Comparison of ENCODE assay signal across 9 cellular contexts in genomic region chr11:6604081-6604626, GRCh38. TPM values are rescaled to one million over a fixed set of nuclear protein-coding genes. Genes with fewer than 3 reads are reported as not detected.
DNase-seq lines count a peak whose midpoint lies in the region; ATAC-seq and TF ChIP-seq lines count a peak whose summit lies in the region.
"Had no signal": no experiment of that assay in that cellular context is flagged by ENCODE, and none has a peak within 500 bp of the region (broad histone marks: within the 10 kb centered on the region; RNA-seq: fewer than 3 reads in every experiment).

No MANE protein-coding gene starts in this region.

- H3K9me3 ChIP-seq in SJSA1 (replicated peaks) (no peaks in the 10 kb centered on the region), ovary (no peaks in the 10 kb centered on the region)

- POLR2A ChIA-PET in activated naive CD8-positive, alpha-beta T cell treated with anti-CD3 and anti-CD28 coated beads, Interleukin-2, amount 10 ng/mL, durations not matched to agents 7 days and 5 days (lab: Charles Lee), result interaction anchor here (0.8 to 9.4 kb wide), 12 partner anchors 16 to 214 kb away, joined by 3 to 95 read pairs (median 4); partner anchors contain the start of genes ARFIP2, MRPL17, SMPD1 and TIMM10B

- H3K36me3 Mint-ChIP-seq in activated naive CD8-positive, alpha-beta T cell treated with anti-CD3 and anti-CD28 coated beads, Interleukin-2, amount 10 ng/mL, durations not matched to agents 7 days and 5 days, result peaks cover 20% of the 10 kb centered on the region

- ATAC-seq in GM19395 (IDR thresholded peaks at IDR 0.05; ENCODE audit: unreplicated experiment), result peak; percentile 47
- ATAC-seq in HG03460 (IDR thresholded peaks at IDR 0.05; ENCODE audit: unreplicated experiment), result peak; percentile 44
- peak; percentile 59 for ATAC-seq in activated naive CD8-positive, alpha-beta T cell treated with anti-CD3 and anti-CD28 coated beads, Interleukin-2, amount 10 ng/mL, durations not matched to agents 7 days and 5 days (ENCODE audit: low read depth)

- WGBS in ovary, 3 donors, result 1% methylated on average over 20 of the region's 20 CpGs

- H3K4me3 Mint-ChIP-seq in activated naive CD8-positive, alpha-beta T cell treated with anti-CD3 and anti-CD28 coated beads, Interleukin-2, amount 10 ng/mL, durations not matched to agents 7 days and 5 days, result no peak overlapping the region
- H3K4me3 Mint-ChIP-seq: dendritic cell treated with granulocyte-macrophage colony-stimulating factor and Interleukin-4, amounts not matched to agents 40 ng/mL and 50 ng/mL, for 4 days had no signal

- no peak for TF ChIP-seq POLR2A in ovary (IDR thresholded peaks at IDR 0.05)

- H3K27ac Mint-ChIP-seq in activated naive CD8-positive, alpha-beta T cell treated with anti-CD3 and anti-CD28 coated beads, Interleukin-2, amount 10 ng/mL, durations not matched to agents 7 days and 5 days, result no peak overlapping the region
- H3K27ac Mint-ChIP-seq: dendritic cell treated with granulocyte-macrophage colony-stimulating factor and Interleukin-4, amounts not matched to agents 40 ng/mL and 50 ng/mL, for 4 days had no signal

- in situ Hi-C loops in Caki2 (cut with HindIII; ENCODE audit: low pct_unique_long_range_greater_than_20kb, low sequenced_read_pairs), result no loop called here

- H3K4me1 ChIP-seq in SJSA1 (replicated peaks) (peaks cover 35% of the 10 kb centered on the region), ovary (ENCODE audit: insufficient read depth) (peaks cover 19% of the 10 kb centered on the region)

- TF ChIP-seq CTCF in ovary (IDR thresholded peaks at IDR 0.05), result no peak

- DNase-seq in Caki2 (ENCODE audit: low read depth), result peak; percentile 49
- peak in 1 of 2 experiments; percentile 34 for DNase-seq in SJSA1 (ENCODE audit: low read depth in 1 of 2, low spot score in 2 of 2)
- DNase-seq in activated naive CD8-positive, alpha-beta T cell treated with anti-CD3 and anti-CD28 coated beads, Interleukin-2, amount 10 ng/mL, durations not matched to agents 7 days and 5 days, result peak; percentile 63
- DNase-seq in head of caudate nucleus, result peak in 41 of 42 donors; percentile 34 to 86 (median 69)
- peak; percentile 34 to 61 (median 54) for DNase-seq in ovary
- DNase-seq in cerebellar nuclear complex (lab: John Stamatoyannopoulos, UW), result no peak

- 0 out of 2 replicates have a peak overlapping the region, but pooled peaks have one; percentile 31 for H3K27ac ChIP-seq in SJSA1
- peak overlapping the region; percentile 82 to 83 for H3K27ac ChIP-seq in ovary

- H3K4me1 Mint-ChIP-seq in activated naive CD8-positive, alpha-beta T cell treated with anti-CD3 and anti-CD28 coated beads, Interleukin-2, amount 10 ng/mL, durations not matched to agents 7 days and 5 days, result peaks cover 38% of the 10 kb centered on the region

- no peak for TF ChIP-seq EP300 in ovary (IDR thresholded peaks at IDR 0.05)

- H3K9me3 Mint-ChIP-seq in activated naive CD8-positive, alpha-beta T cell treated with anti-CD3 and anti-CD28 coated beads, Interleukin-2, amount 10 ng/mL, durations not matched to agents 7 days and 5 days, result no peaks in the 10 kb centered on the region
- H3K9me3 Mint-ChIP-seq: dendritic cell treated with granulocyte-macrophage colony-stimulating factor and Interleukin-4, amounts not matched to agents 40 ng/mL and 50 ng/mL, for 4 days had no signal

- H3K36me3 ChIP-seq in SJSA1 (peaks cover 53% of the 10 kb centered on the region), ovary (no peaks in the 10 kb centered on the region)

- H3K27me3 ChIP-seq in SJSA1 (replicated peaks) (no peaks in the 10 kb centered on the region), ovary (no peaks in the 10 kb centered on the region)

- intact Hi-C loops in head of caudate nucleus (cut with DNase I), result no loop called here
- intact Hi-C loops in ovary (cut with DNase I), result loop anchor here (5.0 to 10.0 kb wide), 3 partner anchors 78 to 129 kb away; partner anchors contain the start of genes MRPL17 (in 4 of the 4) and TRIM3 (in 1 of the 4)

- H3K4me3 ChIP-seq in SJSA1 (peak overlapping the region; percentile 66), ovary (peak overlapping the region; percentile 96)

- no peaks in the 10 kb centered on the region for H3K27me3 Mint-ChIP-seq in activated naive CD8-positive, alpha-beta T cell treated with anti-CD3 and anti-CD28 coated beads, Interleukin-2, amount 10 ng/mL, durations not matched to agents 7 days and 5 days
- H3K27me3 Mint-ChIP-seq: dendritic cell treated with granulocyte-macrophage colony-stimulating factor and Interleukin-4, amounts not matched to agents 40 ng/mL and 50 ng/mL, for 4 days had no signal

RNA-seq across cellular contexts. Expression of gene ILK, which starts 0.6 kb away (rescaled TPM):
- 134 and 153 TPM in 2 replicates for total RNA-seq in Caki2 (2014; rRNA removed; shearing (Covaris generic); ENCODE audit: low replicate concordance)
- 160 and 180 TPM in 2 replicates for total RNA-seq in SJSA1 (2014; rRNA removed; shearing (Covaris generic))
- total RNA-seq in activated naive CD8-positive, alpha-beta T cell treated with anti-CD3 and anti-CD28 coated beads, Interleukin-2, amount 10 ng/mL, durations not matched to agents 7 days and 5 days, result 100 to 1,000 TPM; 195 to 207 TPM
- total RNA-seq in ovary, result 100 to 1,000 TPM in 5 of 7 donors, 10 to 100 TPM in 2; 79.8 to 222 (median 140) TPM
- 100 to 1,000 TPM; 126 to 337 TPM for polyA plus RNA-seq in ovary

RNA-seq across cellular contexts. Expression of gene RRP8, which starts 0.7 kb away (rescaled TPM):
- total RNA-seq in Caki2 (2014; rRNA removed; shearing (Covaris generic); ENCODE audit: low replicate concordance), result 17.5 and 31.2 TPM in 2 replicates
- total RNA-seq in SJSA1 (2014; rRNA removed; shearing (Covaris generic)), result 10.2 and 12.0 TPM in 2 replicates
- total RNA-seq in activated naive CD8-positive, alpha-beta T cell treated with anti-CD3 and anti-CD28 coated beads, Interleukin-2, amount 10 ng/mL, durations not matched to agents 7 days and 5 days, result 10 to 100 TPM; 31.7 to 34.4 TPM
- 10 to 100 TPM in 5 of 7 donors, 1 to 10 TPM in 2; 8.2 to 25.5 (median 17.1) TPM for total RNA-seq in ovary
- 10 to 100 TPM; 13.4 to 32.7 TPM for polyA plus RNA-seq in ovary

RNA-seq across cellular contexts. Expression of gene TAF10, which starts 7.9 kb away (rescaled TPM):
- 35.0 and 69.0 TPM in 2 replicates for total RNA-seq in Caki2 (2014; rRNA removed; shearing (Covaris generic); ENCODE audit: low replicate concordance)
- 25.2 and 35.2 TPM in 2 replicates for total RNA-seq in SJSA1 (2014; rRNA removed; shearing (Covaris generic))
- 100 to 1,000 TPM; 154 to 156 TPM for total RNA-seq in activated naive CD8-positive, alpha-beta T cell treated with anti-CD3 and anti-CD28 coated beads, Interleukin-2, amount 10 ng/mL, durations not matched to agents 7 days and 5 days
- 100 to 1,000 TPM in 2 of 7 donors, 10 to 100 TPM in 5; 45.1 to 109 (median 76.8) TPM for total RNA-seq in ovary
- 100 to 1,000 TPM in 1 of 2 donors, 10 to 100 TPM in 1; 40.0 to 183 TPM for polyA plus RNA-seq in ovary

RNA-seq across cellular contexts. Expression of gene TPP1, which starts 15.1 kb away (rescaled TPM):
- total RNA-seq in Caki2 (2014; rRNA removed; shearing (Covaris generic); ENCODE audit: low replicate concordance), result 17.4 and 30.0 TPM in 2 replicates
- total RNA-seq in SJSA1 (2014; rRNA removed; shearing (Covaris generic)), result 5.9 and 6.8 TPM in 2 replicates
- 100 to 1,000 TPM; 114 to 120 TPM for total RNA-seq in activated naive CD8-positive, alpha-beta T cell treated with anti-CD3 and anti-CD28 coated beads, Interleukin-2, amount 10 ng/mL, durations not matched to agents 7 days and 5 days
- total RNA-seq in ovary, result 10 to 100 TPM; 21.0 to 71.8 (median 58.2) TPM
- polyA plus RNA-seq in ovary, result 100 to 1,000 TPM in 1 of 2 donors, 10 to 100 TPM in 1; 40.5 to 360 TPM

RNA-seq across cellular contexts. Expression of gene DCHS1, which starts 51.5 kb away (rescaled TPM):
- 0.03 TPM in 1 of 2 replicates, not detected in the other for total RNA-seq in Caki2 (2014; rRNA removed; shearing (Covaris generic); ENCODE audit: low replicate concordance)
- total RNA-seq in SJSA1 (2014; rRNA removed; shearing (Covaris generic)), result 7.8 and 12.0 TPM in 2 replicates
- 1 to 10 TPM; 2.1 to 2.5 TPM for total RNA-seq in activated naive CD8-positive, alpha-beta T cell treated with anti-CD3 and anti-CD28 coated beads, Interleukin-2, amount 10 ng/mL, durations not matched to agents 7 days and 5 days
- 10 to 100 TPM; 14.8 to 36.8 (median 23.0) TPM for total RNA-seq in ovary
- 10 to 100 TPM in 1 of 2 donors, 1 to 10 TPM in 1; 5.2 to 20.2 TPM for polyA plus RNA-seq in ovary

Comparison
In these comparisons a context has a peak if more than half of its experiments do, and no peak if none do; other contexts are left out.
1. DNase-seq: peak in Caki2 (single experiment), activated naive CD8-positive, alpha-beta T cell treated with anti-CD3 and anti-CD28 coated beads, Interleukin-2, amount 10 ng/mL, durations not matched to agents 7 days and 5 days (single experiment), head of caudate nucleus (41 of 42) and ovary (5 of 5); none in cerebellar nuclear complex (0 of 2).
2. Peak in every context shown above with its lines, with median percentiles within 50 percentile points of each other: ATAC-seq.